Comparison of ENCODE assay signal across 22 cellular contexts in the genomic region with DNA sequence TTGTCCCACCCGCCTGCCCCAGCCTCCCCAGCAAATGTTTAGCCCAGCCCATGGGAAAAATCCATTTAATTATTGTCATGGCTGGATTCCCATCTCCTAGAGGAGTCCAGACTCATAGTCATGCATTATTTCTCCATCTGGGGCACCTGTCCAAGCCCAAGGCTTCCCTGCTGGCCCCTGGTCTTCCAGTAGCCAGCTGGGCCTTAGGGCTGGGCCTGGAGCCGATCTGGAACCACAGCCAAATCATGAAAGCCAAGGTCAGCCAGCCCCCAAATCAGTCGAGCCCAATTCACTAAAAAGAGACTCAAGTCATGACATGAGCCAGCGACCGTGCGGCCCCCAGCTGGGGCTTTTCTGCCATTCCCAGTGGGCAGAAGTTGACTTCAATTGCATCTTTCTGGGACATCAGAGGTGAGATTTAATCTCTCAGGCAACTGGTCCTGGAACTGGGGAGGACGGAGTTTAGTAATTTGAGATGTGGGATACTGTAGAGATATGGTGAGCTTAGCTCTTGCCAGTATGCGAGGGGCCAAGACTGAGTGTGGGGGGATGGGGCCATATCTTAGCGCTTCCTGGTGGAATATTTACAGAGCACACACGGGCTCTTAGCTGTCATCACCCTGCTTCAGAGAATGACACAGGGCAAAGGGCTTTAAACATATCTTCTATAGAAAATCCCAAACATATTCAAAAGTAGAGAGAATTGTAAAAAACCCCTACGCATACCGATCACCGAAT. TPM values are rescaled to one million over a fixed set of nuclear protein-coding genes. Genes with fewer than 3 reads are reported as not detected.
A peak's percentile ranks its signal among the peaks of the same experiment; 100 is the strongest.
DNase-seq lines count a peak whose midpoint lies in the region; ATAC-seq, FAIRE-seq and TF ChIP-seq lines count a peak whose summit lies in the region.
"Had no signal": no experiment of that assay in that cellular context is flagged by ENCODE, and none has a peak within 500 bp of the region (broad histone marks: within the 10 kb centered on the region; RNA-seq: fewer than 3 reads in every experiment).

No MANE protein-coding gene starts in this region.

- intact Hi-C loops in Right ventricle myocardium inferior (cut with DNase I): no loop called here
- intact Hi-C loops in HepG2 (cut with micrococcal nuclease; ENCODE audit: unreplicated experiment): no loop called here

- CTCF ChIA-PET in HepG2 (lab: Yijun Ruan, JAX; ENCODE audit: low intra/inter-chr PET ratio, low total read pairs): no interaction called here

- H3K27me3 ChIP-seq in right atrium auricular region: no peaks in the 10 kb centered on the region
- H3K27me3 ChIP-seq in HepG2 (ENCODE audit: control insufficient read depth in 1 of 2, insufficient read depth in 2 of 2, low read length in 2 of 2): no peaks in the 10 kb centered on the region
- H3K27me3 ChIP-seq: BLaER1 had no signal

- FAIRE-seq in HepG2 (lab: Jason Lieb, UNC): peak; percentile 32
- no peak for FAIRE-seq in GM19239 (lab: Jason Lieb, UNC)
- FAIRE-seq: G401.6, GM12892, H1 had no signal

- in situ Hi-C loops in HepG2 (cut with HindIII; ENCODE audit: extremely low pct_ligation_motif_present, low pct_unique_long_range_greater_than_20kb): no loop called here

- TF ChIP-seq POLR2A in HepG2 (IDR thresholded peaks at IDR 0.05; ENCODE audit: insufficient read depth in 1 of 2, low read depth in 2 of 2, low read length in 2 of 2): no peak

- H3K36me3 ChIP-seq in right atrium auricular region: no peaks in the 10 kb centered on the region
- H3K36me3 ChIP-seq in HepG2 (replicated peaks in 1 of 2; ENCODE audit: control insufficient read depth in 1 of 2, insufficient read depth in 2 of 2, low read length in 2 of 2): no peaks in the 10 kb centered on the region
- H3K36me3 ChIP-seq: BLaER1 had no signal

- TF ChIP-seq EP300 in HepG2 (IDR thresholded peaks at IDR 0.05; ENCODE audit: low read depth in 2 of 2, low read length in 2 of 2): no peak
- TF ChIP-seq EP300 in HepG2 (CRISPR knock-in tag; IDR thresholded peaks at IDR 0.05; ENCODE audit: borderline replicate concordance): no peak

- no TSS peak for BruUV-seq in HepG2 (replicated peaks; lab: Mats Ljungman, UMichigan)

- H3K79me2 ChIP-seq in HepG2 (ENCODE audit: insufficient read depth, low read length): no peaks in the 10 kb centered on the region

- TF ChIP-seq CTCF in right atrium auricular region (IDR thresholded peaks at IDR 0.05) (no peak), fibroblast of the aortic adventitia (IDR thresholded peaks at IDR 0.05; ENCODE audit: insufficient read depth, low read length) (no peak), HepG2 (CRISPR knock-in tag; IDR thresholded peaks at IDR 0.05) (no peak)

- H3K4me3 ChIP-seq in right atrium auricular region (no peak overlapping the region), fibroblast of the aortic adventitia (ENCODE audit: low read depth, low read length) (no peak overlapping the region), HepG2 (replicated peaks in 1 of 3; ENCODE audit: insufficient read depth in 1 of 3, low read depth in 2 of 3, low read length in 3 of 3) (no peak overlapping the region)
- H3K4me3 ChIP-seq: BLaER1 had no signal

- no peaks in the 10 kb centered on the region for H4K20me1 ChIP-seq in HepG2 (ENCODE audit: insufficient read depth, low read length)
- H4K20me1 ChIP-seq: BLaER1 had no signal

- POLR2A ChIA-PET in HepG2 (lab: Yijun Ruan, JAX): no interaction called here

- no peaks in the 10 kb centered on the region for H3K9me3 ChIP-seq in right atrium auricular region
- H3K9me3 ChIP-seq in HepG2 (ENCODE audit: low read length): no peaks in the 10 kb centered on the region

- no peak for TF ChIP-seq RAD21 in HepG2 (CRISPR knock-in tag; IDR thresholded peaks at IDR 0.05)

- H3K4me1 ChIP-seq in right atrium auricular region: no peaks in the 10 kb centered on the region
- peaks cover 13% of the 10 kb centered on the region for H3K4me1 ChIP-seq in HepG2 (ENCODE audit: insufficient read depth, low read length)
- H3K4me1 ChIP-seq: BLaER1 had no signal

- DNase-seq in Right ventricle myocardium inferior (ENCODE audit: missing footprints): peak; percentile 68
- no peak for DNase-seq in right atrium auricular region (ENCODE audit: low spot score)
- peak; percentile 51 for DNase-seq in fibroblast of the aortic adventitia (ENCODE audit: low read depth)
- DNase-seq in HepG2 (ENCODE audit: low spot score): no peak
- DNase-seq in D341Med (ENCODE audit: low spot score): no peak
- DNase-seq in SKM-1 treated with dmso at 0.1 percent for 144 hours (lab: John Stamatoyannopoulos, UW; ENCODE audit: unreplicated experiment): no peak
- no peak for DNase-seq in GM19239 (ENCODE audit: insufficient read length, low spot score)
- DNase-seq: 8988T; CD8-positive, alpha-beta memory T cell; DMS79 treated with DMSO at 0.1 percent for 48 hours; HFFc6; NCI-H187 treated with DMSO at 0.1 percent for 48 hours; NCI-H748 treated with DMSO at 0.1 percent for 48 hours; OCI-M1 had no signal

- ATAC-seq in Right ventricle myocardium inferior (peak; percentile 93), HepG2 (no peak), HG03521 (IDR thresholded peaks at IDR 0.05; ENCODE audit: unreplicated experiment) (no peak)

- 30% methylated on average over 11 of the region's 13 CpGs for WGBS in HepG2 (ENCODE audit: low lambda C conversion rate)

- no peak overlapping the region for H2AFZ ChIP-seq in HepG2 (ENCODE audit: low read length)

- H3K27ac ChIP-seq in right atrium auricular region: no peak overlapping the region
- H3K27ac ChIP-seq in HepG2 (ENCODE audit: extremely low read length, insufficient read depth, low read length): no peak overlapping the region
- H3K27ac ChIP-seq: BLaER1 had no signal

- H3K9ac ChIP-seq in HepG2 (ENCODE audit: insufficient read depth, low read depth, low read length): no peak overlapping the region
- H3K9ac ChIP-seq: BLaER1 had no signal

- H3K4me2 ChIP-seq in HepG2 (ENCODE audit: low read depth, low read length): peak overlapping the region; percentile 12; the same call in 1 of the 2 replicates
- H3K4me2 ChIP-seq: BLaER1 had no signal

RNA-seq across cellular contexts. Expression of a gene that starts 9.4 kb away (rescaled TPM):
- total RNA-seq in Right ventricle myocardium inferior: not detected
- not detected for total RNA-seq in right atrium auricular region
- not detected in 2 replicates for total RNA-seq in fibroblast of the aortic adventitia (ENCODE audit: low replicate concordance)
- total RNA-seq in HepG2 (2016; rRNA removed; fragmentation: Illumina TruSeq; extraction: Trizol): 0.49 and 1.0 TPM in 2 replicates
- 0.10 and 0.53 TPM in 2 replicates for total RNA-seq in HepG2 (2016; cell fraction: cytosol; rRNA removed; fragmentation: Illumina TruSeq; extraction: Trizol; ENCODE audit: low read depth)
- total RNA-seq in HepG2 (2016; cell fraction: insoluble cytoplasmic fraction; rRNA removed; fragmentation: Illumina TruSeq; extraction: Trizol): 0.46 and 1.3 TPM in 2 replicates
- 0.17 and 0.49 TPM in 2 replicates for total RNA-seq in HepG2 (2016; cell fraction: membrane; rRNA removed; fragmentation: Illumina TruSeq; extraction: Trizol)
- 0.94 and 1.4 TPM in 2 replicates for total RNA-seq in HepG2 (2016; cell fraction: nucleus; rRNA removed; fragmentation: Illumina TruSeq; extraction: Trizol)
- polyA plus RNA-seq in HepG2 (2011; rRNA removed): 0.04 and 0.35 TPM in 2 replicates
- polyA plus RNA-seq in HepG2 (2011; cell fraction: cytosol; rRNA removed): 0.08 and 0.22 TPM in 2 replicates
- 0.27 and 0.69 TPM in 2 replicates for polyA plus RNA-seq in HepG2 (2011; cell fraction: nucleus; rRNA removed)
- 0.11 and 1.1 TPM in 2 replicates for polyA plus RNA-seq in HepG2 (2012)
- polyA plus RNA-seq in HepG2 (2016; cell fraction: cytosol; fragmentation: Illumina TruSeq; extraction: Trizol; ENCODE audit: low read depth): 0.11 and 0.19 TPM in 2 replicates
- polyA plus RNA-seq in HepG2 (2016; cell fraction: insoluble cytoplasmic fraction; fragmentation: Illumina TruSeq; extraction: Trizol; ENCODE audit: low read depth): 0.35 and 0.38 TPM in 2 replicates
- polyA plus RNA-seq in HepG2 (2016; cell fraction: membrane; fragmentation: Illumina TruSeq; extraction: Trizol; ENCODE audit: low read depth): 0.22 and 0.28 TPM in 2 replicates
- polyA plus RNA-seq in HepG2 (2016; cell fraction: nucleus; fragmentation: Illumina TruSeq; extraction: Trizol; ENCODE audit: insufficient read depth, low read depth): 0.79 and 2.3 TPM in 2 replicates
- polyA minus RNA-seq in HepG2 (2011; rRNA and poly(A)+ RNA removed; ENCODE audit: low replicate concordance): 0.07 and 0.34 TPM in 2 replicates
- 0.20 TPM in 1 of 2 replicates, not detected in the other for polyA minus RNA-seq in HepG2 (2011; cell fraction: cytosol; rRNA and poly(A)+ RNA removed)
- polyA minus RNA-seq in HepG2 (2011; cell fraction: nucleus; rRNA and poly(A)+ RNA removed): 1.0 TPM in 1 of 2 replicates, not detected in the other
- total RNA-seq: H1, HFFc6, LHCN-M2, RPMI7951, SK-MEL-5 had no signal
- polyA plus RNA-seq: H1 had no signal

RNA-seq across cellular contexts. Expression of a gene that starts 19.7 kb away (rescaled TPM):
- not detected for total RNA-seq in Right ventricle myocardium inferior
- not detected for total RNA-seq in right atrium auricular region
- total RNA-seq in fibroblast of the aortic adventitia (ENCODE audit: low replicate concordance): not detected in 2 replicates
- not detected in 2 replicates for total RNA-seq in HepG2 (2016; rRNA removed; fragmentation: Illumina TruSeq; extraction: Trizol)
- total RNA-seq in HepG2 (2016; cell fraction: cytosol; rRNA removed; fragmentation: Illumina TruSeq; extraction: Trizol; ENCODE audit: low read depth): not detected in 2 replicates
- total RNA-seq in HepG2 (2016; cell fraction: insoluble cytoplasmic fraction; rRNA removed; fragmentation: Illumina TruSeq; extraction: Trizol): not detected in 2 replicates
- total RNA-seq in HepG2 (2016; cell fraction: membrane; rRNA removed; fragmentation: Illumina TruSeq; extraction: Trizol): not detected in 2 replicates
- total RNA-seq in HepG2 (2016; cell fraction: nucleus; rRNA removed; fragmentation: Illumina TruSeq; extraction: Trizol): not detected in 2 replicates
- polyA plus RNA-seq in HepG2 (2011; rRNA removed): 0.05 and 0.09 TPM in 2 replicates
- 0.04 TPM in 1 of 2 replicates, not detected in the other for polyA plus RNA-seq in HepG2 (2011; cell fraction: cytosol; rRNA removed)
- 0.06 and 0.07 TPM in 2 replicates for polyA plus RNA-seq in HepG2 (2011; cell fraction: nucleus; rRNA removed)
- 0.08 and 0.13 TPM in 2 replicates for polyA plus RNA-seq in HepG2 (2012)
- polyA plus RNA-seq in HepG2 (2016; cell fraction: cytosol; fragmentation: Illumina TruSeq; extraction: Trizol; ENCODE audit: low read depth): not detected in 2 replicates
- not detected in 2 replicates for polyA plus RNA-seq in HepG2 (2016; cell fraction: insoluble cytoplasmic fraction; fragmentation: Illumina TruSeq; extraction: Trizol; ENCODE audit: low read depth)
- not detected in 2 replicates for polyA plus RNA-seq in HepG2 (2016; cell fraction: membrane; fragmentation: Illumina TruSeq; extraction: Trizol; ENCODE audit: low read depth)
- polyA plus RNA-seq in HepG2 (2016; cell fraction: nucleus; fragmentation: Illumina TruSeq; extraction: Trizol; ENCODE audit: insufficient read depth, low read depth): not detected in 2 replicates
- not detected in 2 replicates for polyA minus RNA-seq in HepG2 (2011; rRNA and poly(A)+ RNA removed; ENCODE audit: low replicate concordance)
- not detected in 2 replicates for polyA minus RNA-seq in HepG2 (2011; cell fraction: cytosol; rRNA and poly(A)+ RNA removed)
- polyA minus RNA-seq in HepG2 (2011; cell fraction: nucleus; rRNA and poly(A)+ RNA removed): not detected in 2 replicates
- total RNA-seq: H1, HFFc6, LHCN-M2, RPMI7951, SK-MEL-5 had no signal
- polyA plus RNA-seq: H1 had no signal

RNA-seq across cellular contexts. Expression of a gene that starts 24.3 kb away (rescaled TPM):
- total RNA-seq in Right ventricle myocardium inferior (2.3 TPM), right atrium auricular region (1 to 10 TPM in 1 of 2 donors, under 1 TPM in 1; 0.48 to 1.7 TPM), fibroblast of the aortic adventitia (ENCODE audit: low replicate concordance) (not detected in 2 replicates), HepG2 (2016; rRNA removed; fragmentation: Illumina TruSeq; extraction: Trizol) (not detected in 2 replicates)
- not detected in 2 replicates for total RNA-seq in HepG2 (2016; cell fraction: cytosol; rRNA removed; fragmentation: Illumina TruSeq; extraction: Trizol; ENCODE audit: low read depth)
- total RNA-seq in HepG2 (2016; cell fraction: insoluble cytoplasmic fraction; rRNA removed; fragmentation: Illumina TruSeq; extraction: Trizol): not detected in 2 replicates
- not detected in 2 replicates for total RNA-seq in HepG2 (2016; cell fraction: membrane; rRNA removed; fragmentation: Illumina TruSeq; extraction: Trizol)
- total RNA-seq in HepG2 (2016; cell fraction: nucleus; rRNA removed; fragmentation: Illumina TruSeq; extraction: Trizol): not detected in 2 replicates
- polyA plus RNA-seq in HepG2 (2011; rRNA removed): not detected in 2 replicates
- polyA plus RNA-seq in HepG2 (2011; cell fraction: cytosol; rRNA removed): 0.01 TPM in 1 of 2 replicates, not detected in the other
- 0.09 TPM in 1 of 2 replicates, not detected in the other for polyA plus RNA-seq in HepG2 (2011; cell fraction: nucleus; rRNA removed)
- not detected in 2 replicates for polyA plus RNA-seq in HepG2 (2012)
- not detected in 2 replicates for polyA plus RNA-seq in HepG2 (2016; cell fraction: cytosol; fragmentation: Illumina TruSeq; extraction: Trizol; ENCODE audit: low read depth)
- not detected in 2 replicates for polyA plus RNA-seq in HepG2 (2016; cell fraction: insoluble cytoplasmic fraction; fragmentation: Illumina TruSeq; extraction: Trizol; ENCODE audit: low read depth)
- polyA plus RNA-seq in HepG2 (2016; cell fraction: membrane; fragmentation: Illumina TruSeq; extraction: Trizol; ENCODE audit: low read depth): not detected in 2 replicates
- not detected in 2 replicates for polyA plus RNA-seq in HepG2 (2016; cell fraction: nucleus; fragmentation: Illumina TruSeq; extraction: Trizol; ENCODE audit: insufficient read depth, low read depth)
- not detected in 2 replicates for polyA minus RNA-seq in HepG2 (2011; rRNA and poly(A)+ RNA removed; ENCODE audit: low replicate concordance)
- polyA minus RNA-seq in HepG2 (2011; cell fraction: cytosol; rRNA and poly(A)+ RNA removed): not detected in 2 replicates
- polyA minus RNA-seq in HepG2 (2011; cell fraction: nucleus; rRNA and poly(A)+ RNA removed): not detected in 2 replicates
- total RNA-seq: HFFc6, SK-MEL-5 had no signal

RNA-seq across cellular contexts. Expression of a gene that starts 38.9 kb away (rescaled TPM):
- total RNA-seq in Right ventricle myocardium inferior (31.3 TPM), right atrium auricular region (10 to 100 TPM; 22.4 to 44.2 TPM), fibroblast of the aortic adventitia (ENCODE audit: low replicate concordance) (5.7 and 13.4 TPM in 2 replicates), HepG2 (2016; rRNA removed; fragmentation: Illumina TruSeq; extraction: Trizol) (4.7 and 5.1 TPM in 2 replicates)
- 1.7 TPM in 2 replicates for total RNA-seq in HepG2 (2016; cell fraction: cytosol; rRNA removed; fragmentation: Illumina TruSeq; extraction: Trizol; ENCODE audit: low read depth)
- 4.4 and 4.5 TPM in 2 replicates for total RNA-seq in HepG2 (2016; cell fraction: insoluble cytoplasmic fraction; rRNA removed; fragmentation: Illumina TruSeq; extraction: Trizol)
- 5.9 TPM in 2 replicates for total RNA-seq in HepG2 (2016; cell fraction: membrane; rRNA removed; fragmentation: Illumina TruSeq; extraction: Trizol)
- total RNA-seq in HepG2 (2016; cell fraction: nucleus; rRNA removed; fragmentation: Illumina TruSeq; extraction: Trizol): 4.9 and 5.5 TPM in 2 replicates
- polyA plus RNA-seq in HepG2 (2011; rRNA removed): 4.8 and 6.3 TPM in 2 replicates
- 3.3 and 4.8 TPM in 2 replicates for polyA plus RNA-seq in HepG2 (2011; cell fraction: cytosol; rRNA removed)
- 17.3 and 17.8 TPM in 2 replicates for polyA plus RNA-seq in HepG2 (2011; cell fraction: nucleus; rRNA removed)
- polyA plus RNA-seq in HepG2 (2012): 7.0 and 7.1 TPM in 2 replicates
- 3.1 and 3.8 TPM in 2 replicates for polyA plus RNA-seq in HepG2 (2016; cell fraction: cytosol; fragmentation: Illumina TruSeq; extraction: Trizol; ENCODE audit: low read depth)
- 11.7 and 16.9 TPM in 2 replicates for polyA plus RNA-seq in HepG2 (2016; cell fraction: insoluble cytoplasmic fraction; fragmentation: Illumina TruSeq; extraction: Trizol; ENCODE audit: low read depth)
- polyA plus RNA-seq in HepG2 (2016; cell fraction: membrane; fragmentation: Illumina TruSeq; extraction: Trizol; ENCODE audit: low read depth): 9.4 and 11.9 TPM in 2 replicates
- 23.3 and 23.4 TPM in 2 replicates for polyA plus RNA-seq in HepG2 (2016; cell fraction: nucleus; fragmentation: Illumina TruSeq; extraction: Trizol; ENCODE audit: insufficient read depth, low read depth)
- 5.2 and 6.7 TPM in 2 replicates for polyA minus RNA-seq in HepG2 (2011; rRNA and poly(A)+ RNA removed; ENCODE audit: low replicate concordance)
- 4.1 and 4.7 TPM in 2 replicates for polyA minus RNA-seq in HepG2 (2011; cell fraction: cytosol; rRNA and poly(A)+ RNA removed)
- polyA minus RNA-seq in HepG2 (2011; cell fraction: nucleus; rRNA and poly(A)+ RNA removed): 7.0 and 7.5 TPM in 2 replicates

Comparison
In these comparisons a context has a peak if more than half of its experiments do, and no peak if none do; other contexts are left out.
1. DNase-seq: peak in Right ventricle myocardium inferior (single experiment) and fibroblast of the aortic adventitia (single experiment); none in right atrium auricular region (single experiment), HepG2 (single experiment), D341Med (single experiment), SKM-1 treated with dmso at 0.1 percent for 144 hours (single experiment) and GM19239 (single experiment).